5 cellular contexts compared by ENCODE assay signal in genomic region chr21:33835920-33836319, GRCh38.
"Had no signal": no experiment of that assay in that cellular context is flagged by ENCODE, and none has a peak within 500 bp of the region (broad histone marks: within the 10 kb centered on the region; RNA-seq: fewer than 3 reads in every experiment).

No MANE protein-coding gene starts in this region.

- H3K4me3 ChIP-seq: K562 had no signal

- FAIRE-seq: HTR-8/SVneo, K562 had no signal

- H3K27ac ChIP-seq: HL-60 had no signal

- ATAC-seq: K562 had no signal

- DNase-seq: IMR-90, KBM-7 had no signal
